ENCODE assay signal across 7 cellular contexts in the genomic region with DNA sequence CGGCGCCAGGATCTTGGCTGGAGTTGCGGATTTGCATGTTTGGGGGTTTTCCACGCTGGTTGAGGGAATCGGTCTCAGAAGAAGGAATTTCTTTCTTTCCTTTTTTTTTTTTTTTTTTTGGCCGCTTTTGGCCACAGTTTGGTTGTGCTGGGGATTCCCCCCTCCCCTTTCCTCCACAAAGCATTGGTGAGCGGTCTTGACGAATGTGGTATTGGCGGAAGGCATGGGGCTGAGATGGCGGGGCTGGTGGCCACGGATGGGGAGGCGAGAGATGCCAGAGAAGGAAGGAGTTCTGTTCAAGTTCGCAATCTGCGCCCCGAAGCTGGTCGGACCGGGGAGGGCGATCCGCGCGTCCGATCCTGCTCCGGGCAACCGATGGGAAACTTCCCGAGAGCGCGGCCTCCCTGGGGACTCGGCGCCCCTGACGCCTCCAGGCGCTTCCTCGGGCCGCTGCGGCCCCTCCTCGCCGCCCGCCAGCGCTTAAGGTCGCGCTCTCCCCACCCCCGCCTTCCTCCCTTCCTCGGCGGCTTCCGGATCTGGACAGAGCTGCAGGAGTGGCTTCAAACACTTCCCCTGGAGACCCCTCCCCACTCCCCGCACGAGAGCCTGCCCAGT. TPM values are rescaled to one million over a fixed set of nuclear protein-coding genes. Genes with fewer than 3 reads are reported as not detected.
DNase-seq lines count a peak whose midpoint lies in the region; ATAC-seq and TF ChIP-seq lines count a peak whose summit lies in the region.

No MANE protein-coding gene starts in this region.

- H3K4me3 Mint-ChIP-seq in IgD-negative memory B cell: peak overlapping the region; percentile 83 to 96 (median 90)

- peaks cover 25% of the 10 kb centered on the region for H3K27me3 Mint-ChIP-seq in IgD-negative memory B cell

- H3K36me3 Mint-ChIP-seq in IgD-negative memory B cell: peaks cover 6% of the 10 kb centered on the region

- H3K4me3 ChIP-seq in GM12875 (ENCODE audit: low read depth, low read length) (peak overlapping the region; percentile 85), mucosa of stomach (ENCODE audit: low read length) (no peak overlapping the region)

- peak; percentile 75 for DNase-seq in dermis blood vessel endothelial cell

- H3K4me1 Mint-ChIP-seq in IgD-negative memory B cell: peaks cover 19 to 31% (median 25%) of the 10 kb centered on the region in 3 donors

- TF ChIP-seq CTCF in GM12875 (IDR thresholded peaks at IDR 0.05; ENCODE audit: borderline replicate concordance, insufficient read depth, low read depth, low read length): no peak

- ATAC-seq in HG02763 (IDR thresholded peaks at IDR 0.05; ENCODE audit: unreplicated experiment) (no peak), HG03342 (IDR thresholded peaks at IDR 0.05; ENCODE audit: unreplicated experiment) (no peak), GM21717 (IDR thresholded peaks at IDR 0.05; ENCODE audit: unreplicated experiment) (no peak)

- peak overlapping the region; percentile 66 for H3K9ac ChIP-seq in mucosa of stomach (ENCODE audit: low read length)

- H3K36me3 ChIP-seq in mucosa of stomach (ENCODE audit: control insufficient read depth, insufficient read depth, low read length): no peaks in the 10 kb centered on the region

- peaks cover 66% of the 10 kb centered on the region for H3K4me1 ChIP-seq in mucosa of stomach (ENCODE audit: control insufficient read depth, insufficient read depth, low read length)

- no peaks in the 10 kb centered on the region for H3K9me3 ChIP-seq in mucosa of stomach (ENCODE audit: control insufficient read depth, low read length)

- H3K27me3 ChIP-seq in mucosa of stomach (ENCODE audit: control insufficient read depth, insufficient read depth, low read length): no peaks in the 10 kb centered on the region

- no peaks in the 10 kb centered on the region for H3K9me3 Mint-ChIP-seq in IgD-negative memory B cell

- H3K27ac Mint-ChIP-seq in IgD-negative memory B cell: no peak overlapping the region

RNA-seq across cellular contexts. Expression of gene RAI1, which starts 43.2 kb away (rescaled TPM):
- 3.0 TPM for polyA plus RNA-seq in IgD-negative memory B cell
- 10.4 and 17.9 TPM in 2 replicates for total RNA-seq in dermis blood vessel endothelial cell
